Comparison of ENCODE assay signal across 8 cellular contexts in the genomic region with DNA sequence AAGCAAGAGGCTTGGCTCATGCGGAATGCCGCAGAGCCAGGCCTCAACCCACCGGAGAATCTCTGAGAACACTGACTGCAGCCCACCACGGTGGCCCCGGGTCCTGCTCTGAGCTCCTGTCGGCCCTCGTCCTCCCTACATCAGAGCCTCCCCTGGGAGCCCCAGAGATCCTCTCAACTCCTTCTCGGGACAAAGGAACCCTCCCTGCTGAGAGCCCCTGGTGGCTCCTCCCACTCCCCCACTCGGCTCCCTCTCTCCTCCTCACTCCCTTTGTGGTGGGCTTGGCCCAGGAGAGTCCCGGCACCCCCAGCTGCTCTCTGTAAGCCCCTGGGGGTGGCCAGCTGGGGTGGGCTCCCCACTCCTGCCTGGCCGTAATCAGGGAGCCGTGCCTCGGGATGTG. TPM values are rescaled to one million over a fixed set of nuclear protein-coding genes. Genes with fewer than 3 reads are reported as not detected.
DNase-seq lines count a peak whose midpoint lies in the region; ATAC-seq and TF ChIP-seq lines count a peak whose summit lies in the region.

No MANE protein-coding gene starts in this region.

- CTCF ChIA-PET in activated CD8-positive, alpha-beta T cell treated with anti-CD3 and anti-CD28 coated beads for 36 hours (lab: Charles Lee): interaction anchor here (1.1 to 4.7 kb wide), 4 partner anchors 9 to 600 kb away, joined by 3 to 24 read pairs (median 10); no protein-coding TSS in a partner anchor
- CTCF ChIA-PET in HEK293T (lab: Yijun Ruan, JAX): no interaction called here

- H3K4me3 Mint-ChIP-seq in activated CD8-positive, alpha-beta T cell treated with anti-CD3 and anti-CD28 coated beads for 36 hours: peak overlapping the region; percentile 67
- H3K4me3 Mint-ChIP-seq in stimulated activated effector memory CD8-positive, alpha-beta T cell treated with anti-CD3 and anti-CD28 coated beads, Interleukin-12 subunit alpha, Interleukin-12 subunit beta, amount 100 ng/mL, for 72 hours: peak overlapping the region; percentile 80

- H3K27me3 ChIP-seq in left ventricle myocardium inferior (ENCODE audit: low read depth): no peaks in the 10 kb centered on the region

- ATAC-seq in HG02763 (IDR thresholded peaks at IDR 0.05; ENCODE audit: unreplicated experiment): peak; percentile 3
- ATAC-seq in activated CD8-positive, alpha-beta T cell treated with anti-CD3 and anti-CD28 coated beads for 36 hours: peak; percentile 11
- ATAC-seq in stimulated activated effector memory CD8-positive, alpha-beta T cell treated with anti-CD3 and anti-CD28 coated beads, Interleukin-12 subunit alpha, Interleukin-12 subunit beta, amount 100 ng/mL, for 72 hours: no peak

- peak overlapping the region; percentile 95 for H3K27ac ChIP-seq in left ventricle myocardium inferior (replicated peaks)

- no peaks in the 10 kb centered on the region for H3K36me3 ChIP-seq in left ventricle myocardium inferior

- H3K4me1 Mint-ChIP-seq in activated CD8-positive, alpha-beta T cell treated with anti-CD3 and anti-CD28 coated beads for 36 hours (ENCODE audit: low read depth): peaks cover 29% of the 10 kb centered on the region
- H3K4me1 Mint-ChIP-seq in stimulated activated effector memory CD8-positive, alpha-beta T cell treated with anti-CD3 and anti-CD28 coated beads, Interleukin-12 subunit alpha, Interleukin-12 subunit beta, amount 100 ng/mL, for 72 hours: peaks cover 32% of the 10 kb centered on the region

- POLR2A ChIA-PET in activated CD8-positive, alpha-beta T cell treated with anti-CD3 and anti-CD28 coated beads for 36 hours (lab: Charles Lee): interaction anchor here (0.5 to 2.8 kb wide), 9 partner anchors 9 to 556 kb away, joined by 3 to 26 read pairs (median 4); a partner anchor contains a TSS
- POLR2A ChIA-PET in HEK293T (lab: Yijun Ruan, JAX): interaction anchor here (1.1 to 2.9 kb wide), 7 partner anchors 9 to 74 kb away, joined by 3 to 21 read pairs (median 3); a partner anchor contains a TSS

- H3K9me3 Mint-ChIP-seq in activated CD8-positive, alpha-beta T cell treated with anti-CD3 and anti-CD28 coated beads for 36 hours: no peaks in the 10 kb centered on the region
- no peaks in the 10 kb centered on the region for H3K9me3 Mint-ChIP-seq in stimulated activated effector memory CD8-positive, alpha-beta T cell treated with anti-CD3 and anti-CD28 coated beads, Interleukin-12 subunit alpha, Interleukin-12 subunit beta, amount 100 ng/mL, for 72 hours

- peaks cover 68% of the 10 kb centered on the region for H3K4me1 ChIP-seq in left ventricle myocardium inferior

- H3K4me3 ChIP-seq in left ventricle myocardium inferior: peak overlapping the region; percentile 72

- H3K36me3 Mint-ChIP-seq in activated CD8-positive, alpha-beta T cell treated with anti-CD3 and anti-CD28 coated beads for 36 hours (ENCODE audit: low read depth): no peaks in the 10 kb centered on the region
- no peaks in the 10 kb centered on the region for H3K36me3 Mint-ChIP-seq in stimulated activated effector memory CD8-positive, alpha-beta T cell treated with anti-CD3 and anti-CD28 coated beads, Interleukin-12 subunit alpha, Interleukin-12 subunit beta, amount 100 ng/mL, for 72 hours

- H3K27me3 Mint-ChIP-seq in activated CD8-positive, alpha-beta T cell treated with anti-CD3 and anti-CD28 coated beads for 36 hours: no peaks in the 10 kb centered on the region

- DNase-seq in DMS79 treated with DMSO at 0.1 percent for 48 hours (lab: John Stamatoyannopoulos, UW) (peak; percentile 94), left ventricle myocardium inferior (peak; percentile 54), NCI-H526 (lab: John Stamatoyannopoulos, UW) (no peak), HEK293T (ENCODE audit: extremely low spot score) (no peak), HuH-7.5 (ENCODE audit: low spot score) (no peak)
- DNase-seq in activated CD8-positive, alpha-beta T cell treated with anti-CD3 and anti-CD28 coated beads for 36 hours: no peak
- no peak for DNase-seq in stimulated activated effector memory CD8-positive, alpha-beta T cell treated with anti-CD3 and anti-CD28 coated beads, Interleukin-12 subunit alpha, Interleukin-12 subunit beta, amount 100 ng/mL, for 72 hours (ENCODE audit: low spot score in 2 of 2)

- intact Hi-C loops in activated CD8-positive, alpha-beta T cell treated with anti-CD3 and anti-CD28 coated beads for 36 hours (cut with micrococcal nuclease): no loop called here
- intact Hi-C loops in left ventricle myocardium inferior (cut with micrococcal nuclease): no loop called here

- no peaks in the 10 kb centered on the region for H3K9me3 ChIP-seq in left ventricle myocardium inferior (replicated peaks)

- no peak for TF ChIP-seq CTCF in activated CD8-positive, alpha-beta T cell treated with anti-CD3 and anti-CD28 coated beads for 36 hours (IDR thresholded peaks at IDR 0.05)
- TF ChIP-seq CTCF in left ventricle myocardium inferior (IDR thresholded peaks at IDR 0.05; ENCODE audit: borderline replicate concordance): no peak

- H3K27ac Mint-ChIP-seq in activated CD8-positive, alpha-beta T cell treated with anti-CD3 and anti-CD28 coated beads for 36 hours: peak overlapping the region; percentile 83
- peak overlapping the region; percentile 96 for H3K27ac Mint-ChIP-seq in stimulated activated effector memory CD8-positive, alpha-beta T cell treated with anti-CD3 and anti-CD28 coated beads, Interleukin-12 subunit alpha, Interleukin-12 subunit beta, amount 100 ng/mL, for 72 hours

TF ChIP-seq in HEK293T, 16 proteins besides CTCF, POLR2A, EP300 and RAD21:
- no peak for TF ChIP-seq NFRKB (IDR thresholded peaks at IDR 0.05)
- TF ChIP-seq HDGF (IDR thresholded peaks at IDR 0.05; ENCODE audit: borderline replicate concordance): no peak
- TF ChIP-seq ARNT (IDR thresholded peaks at IDR 0.05): no peak
- TF ChIP-seq, protein P1, sequence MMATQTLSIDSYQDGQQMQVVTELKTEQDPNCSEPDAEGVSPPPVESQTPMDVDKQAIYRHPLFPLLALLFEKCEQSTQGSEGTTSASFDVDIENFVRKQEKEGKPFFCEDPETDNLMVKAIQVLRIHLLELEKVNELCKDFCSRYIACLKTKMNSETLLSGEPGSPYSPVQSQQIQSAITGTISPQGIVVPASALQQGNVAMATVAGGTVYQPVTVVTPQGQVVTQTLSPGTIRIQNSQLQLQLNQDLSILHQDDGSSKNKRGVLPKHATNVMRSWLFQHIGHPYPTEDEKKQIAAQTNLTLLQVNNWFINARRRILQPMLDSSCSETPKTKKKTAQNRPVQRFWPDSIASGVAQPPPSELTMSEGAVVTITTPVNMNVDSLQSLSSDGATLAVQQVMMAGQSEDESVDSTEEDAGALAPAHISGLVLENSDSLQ (IDR thresholded peaks at IDR 0.05): no peak
- no peak for TF ChIP-seq SUZ12 (IDR thresholded peaks at IDR 0.05)
- no peak for TF ChIP-seq BHLHE40 (IDR thresholded peaks at IDR 0.05; ENCODE audit: borderline replicate concordance)

RNA-seq across cellular contexts. Expression of a gene that starts 11.1 kb away (rescaled TPM):
- total RNA-seq in activated CD8-positive, alpha-beta T cell treated with anti-CD3 and anti-CD28 coated beads for 36 hours: 10 to 100 TPM; 61.5 to 65.0 TPM
- total RNA-seq in left ventricle myocardium inferior: 28.5 TPM

RNA-seq across cellular contexts. Expression of a gene that starts 45.7 kb away (rescaled TPM):
- total RNA-seq in activated CD8-positive, alpha-beta T cell treated with anti-CD3 and anti-CD28 coated beads for 36 hours: 1 to 10 TPM; 2.7 to 3.0 TPM
- total RNA-seq in left ventricle myocardium inferior: 218 TPM

Comparison
In these comparisons a context has a peak if more than half of its experiments do, and no peak if none do; other contexts are left out.
1. DNase-seq: peak in DMS79 treated with DMSO at 0.1 percent for 48 hours (single experiment) and left ventricle myocardium inferior (single experiment); none in activated CD8-positive, alpha-beta T cell treated with anti-CD3 and anti-CD28 coated beads for 36 hours (single experiment), stimulated activated effector memory CD8-positive, alpha-beta T cell treated with anti-CD3 and anti-CD28 coated beads, Interleukin-12 subunit alpha, Interleukin-12 subunit beta, amount 100 ng/mL, for 72 hours (0 of 2), NCI-H526 (0 of 2), HEK293T (single experiment) and HuH-7.5 (single experiment).
2. RNA of a gene that starts 45.7 kb away (total RNA-seq): 218 TPM in left ventricle myocardium inferior (single experiment); 2.7 to 3.0 TPM in activated CD8-positive, alpha-beta T cell treated with anti-CD3 and anti-CD28 coated beads for 36 hours; every median in the first group is over 10 times any median in the second.